26 cellular contexts compared by ENCODE assay signal in genomic region chr2:42882756-42883155, GRCh38.
"Had no signal": no experiment of that assay in that cellular context is flagged by ENCODE, and none has a peak within 500 bp of the region (broad histone marks: within the 10 kb centered on the region; RNA-seq: fewer than 3 reads in every experiment).

No MANE protein-coding gene starts in this region.

- H3K27ac Mint-ChIP-seq: natural killer cell; nephron; neural progenitor cell; progenitor cell of endocrine pancreas; stimulated activated memory B cell treated with anti-CD40 and anti-IgM and Interleukin-4, amounts not matched to agents 10 μg/mL and 1 μg/mL and 100 μg/mL, for 72 hours; stimulated activated naive CD8-positive, alpha-beta T cell treated with anti-CD3 and anti-CD28 coated beads, Interleukin-15, amount 100 ng/mL, for 72 hours; type B pancreatic cell had no signal

- DNase-seq: natural killer cell; occipital lobe; ovary; posterior cingulate gyrus; psoas muscle; right cardiac atrium; right lobe of liver; sigmoid colon; stimulated activated CD4-positive, alpha-beta T cell treated with anti-CD3 and anti-CD28 coated beads, Interleukin-15, amount 100 ng/mL, for 24 hours; stimulated activated CD4-positive, alpha-beta T cell treated with anti-CD3 and anti-CD28 coated beads, Interleukin-4, amount 100 ng/mL, for 1 hour; stimulated activated CD4-positive, alpha-beta T cell treated with anti-CD3 and anti-CD28 coated beads, Interleukin-4, amount 100 ng/mL, for 4 hours; stimulated activated CD8-positive, alpha-beta memory T cell treated with anti-CD3 and anti-CD28 coated beads, Interleukin-4, amount 100 ng/mL, for 48 hours; stimulated activated naive CD4-positive, alpha-beta T cell; stimulated activated naive CD8-positive, alpha-beta T cell treated with anti-CD3 and anti-CD28 coated beads, Interleukin-15, amount 100 ng/mL, for 72 hours; stimulated activated naive CD8-positive, alpha-beta T cell treated with anti-CD3 and anti-CD28 coated beads, Interleukin-15, Interleukin-2, amounts not matched to agents 100 U/mL and 50 U/mL, for 24 hours; substantia nigra; testis; tibial artery; transverse colon; upper lobe of right lung; uterus had no signal

- H3K4me3 Mint-ChIP-seq: natural killer cell; nephron; neural progenitor cell; stimulated activated memory B cell treated with anti-CD40 and anti-IgM and Interleukin-4, amounts not matched to agents 10 μg/mL and 1 μg/mL and 100 μg/mL, for 72 hours; stimulated activated naive CD8-positive, alpha-beta T cell treated with anti-CD3 and anti-CD28 coated beads, Interleukin-15, amount 100 ng/mL, for 72 hours; type B pancreatic cell had no signal

- H3K4me1 Mint-ChIP-seq: natural killer cell had no signal

- H3K9me3 Mint-ChIP-seq: natural killer cell; stimulated activated memory B cell treated with anti-CD40 and anti-IgM and Interleukin-4, amounts not matched to agents 10 μg/mL and 1 μg/mL and 100 μg/mL, for 72 hours; stimulated activated naive CD8-positive, alpha-beta T cell treated with anti-CD3 and anti-CD28 coated beads, Interleukin-15, amount 100 ng/mL, for 72 hours; type B pancreatic cell had no signal

- H3K36me3 Mint-ChIP-seq: natural killer cell; neural progenitor cell; stimulated activated memory B cell treated with anti-CD40 and anti-IgM and Interleukin-4, amounts not matched to agents 10 μg/mL and 1 μg/mL and 100 μg/mL, for 72 hours; type B pancreatic cell had no signal

- H3K27me3 Mint-ChIP-seq: progenitor cell of endocrine pancreas; stimulated activated memory B cell treated with anti-CD40 and anti-IgM and Interleukin-4, amounts not matched to agents 10 μg/mL and 1 μg/mL and 100 μg/mL, for 72 hours; stimulated activated naive CD8-positive, alpha-beta T cell treated with anti-CD3 and anti-CD28 coated beads, Interleukin-15, amount 100 ng/mL, for 72 hours; type B pancreatic cell had no signal
